ENCODE assay signal across 27 cellular contexts in the genomic region with DNA sequence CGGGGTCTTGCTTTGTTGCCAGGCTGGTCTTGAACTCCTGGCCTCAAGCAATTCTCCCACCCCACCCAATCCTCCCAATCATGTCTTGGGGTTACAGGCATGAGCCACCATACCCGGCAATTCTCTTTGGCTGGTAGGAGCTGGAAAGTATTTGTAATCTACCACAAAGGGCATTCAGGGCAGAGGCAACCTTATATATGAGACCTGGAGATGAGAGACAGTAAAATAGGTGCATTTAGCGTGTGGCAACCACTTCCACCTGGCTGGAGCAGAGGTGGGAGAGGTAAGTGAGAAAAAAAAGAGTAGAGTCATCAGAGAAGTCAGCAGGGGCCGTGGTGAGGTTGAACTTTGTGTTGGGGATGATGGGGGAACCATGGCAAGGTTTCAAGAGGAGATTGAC. TPM values are rescaled to one million over a fixed set of nuclear protein-coding genes. Genes with fewer than 3 reads are reported as not detected.
DNase-seq lines count a peak whose midpoint lies in the region; ATAC-seq and TF ChIP-seq lines count a peak whose summit lies in the region.
"Had no signal": no experiment of that assay in that cellular context is flagged by ENCODE, and none has a peak within 500 bp of the region (broad histone marks: within the 10 kb centered on the region; RNA-seq: fewer than 3 reads in every experiment).

No MANE protein-coding gene starts in this region.

- no peak overlapping the region for H3K14ac ChIP-seq in neuronal stem cell (ENCODE audit: low read length)

- intact Hi-C loops in CD4-positive, alpha-beta memory T cell (cut with micrococcal nuclease) = no loop called here
- intact Hi-C loops in sciatic nerve (cut with DNase I) = no loop called here

- H3K79me1 ChIP-seq in neuronal stem cell (ENCODE audit: low read depth, low read length) = no peaks in the 10 kb centered on the region

- no peak for ATAC-seq in CD4-positive, CD25-positive, alpha-beta regulatory T cell (ENCODE audit: low read depth in 2 of 2)
- ATAC-seq in sciatic nerve (no peak), GM19328 (IDR thresholded peaks at IDR 0.05; ENCODE audit: unreplicated experiment) (no peak)
- ATAC-seq: gastrocnemius medialis, left colon, pancreas, PC-3, upper lobe of right lung had no signal

- DNase-seq in CD4-positive, CD25-positive, alpha-beta regulatory T cell = no peak
- DNase-seq in CD4-positive, alpha-beta memory T cell = no peak
- no peak for DNase-seq in activated naive CD8-positive, alpha-beta T cell treated with anti-CD3 and anti-CD28 coated beads for 36 hours
- DNase-seq in neuronal stem cell (ENCODE audit: low spot score) (no peak), hepatocyte (ENCODE audit: low spot score) (no peak), sciatic nerve (ENCODE audit: low spot score) (no peak)
- DNase-seq: activated CD4-positive, alpha-beta T cell treated with anti-CD3 and anti-CD28 coated beads, Interleukin-2, amount 10 ng/mL, durations not matched to agents 7 days and 5 days; central memory CD4-positive, alpha-beta T cell; gastrocnemius medialis; H9; left colon; mesenchymal stem cell; naive B cell; NCI-H1092 treated with DMSO at 0.1 percent for 48 hours; NCI-H187 treated with DMSO at 0.1 percent for 48 hours; NCI-H2171 treated with DMSO at 0.1 percent for 48 hours; NCI-H510A treated with DMSO at 0.1 percent for 48 hours; pancreas; PC-3; retina; SK-N-SH; upper lobe of right lung had no signal

- H3K27ac Mint-ChIP-seq in CD4-positive, CD25-positive, alpha-beta regulatory T cell = peak overlapping the region; percentile 52 to 88 (median 70)
- H3K27ac Mint-ChIP-seq in CD4-positive, alpha-beta memory T cell = peak overlapping the region; percentile 63 to 88 (median 75)
- H3K27ac Mint-ChIP-seq in activated naive CD8-positive, alpha-beta T cell treated with anti-CD3 and anti-CD28 coated beads for 36 hours = peak overlapping the region; percentile 7
- H3K27ac Mint-ChIP-seq: activated CD4-positive, alpha-beta T cell treated with anti-CD3 and anti-CD28 coated beads, Interleukin-2, amount 10 ng/mL, durations not matched to agents 7 days and 5 days; dendritic cell treated with granulocyte-macrophage colony-stimulating factor and Interleukin-4, amounts not matched to agents 40 ng/mL and 50 ng/mL, for 4 days; H9; T-helper 2 cell treated with Interferon-gamma antibody and Interleukin-4, amounts not matched to agents 5 μg/mL and 100 μg/mL, for 36 hours had no signal

- no peak overlapping the region for H4K91ac ChIP-seq in neuronal stem cell (ENCODE audit: low read depth, low read length, poor library complexity)

- H3K4ac ChIP-seq in neuronal stem cell (ENCODE audit: low read length) = no peak overlapping the region

- H2BK5ac ChIP-seq in neuronal stem cell (ENCODE audit: low read length) = no peak overlapping the region

- no peak overlapping the region for H3K4me3 ChIP-seq in CD4-positive, CD25-positive, alpha-beta regulatory T cell (ENCODE audit: low read depth, low read length)
- H3K4me3 ChIP-seq in CD4-positive, alpha-beta memory T cell (ENCODE audit: low read length in 2 of 2) = no peak overlapping the region
- no peak overlapping the region for H3K4me3 ChIP-seq in neuronal stem cell (ENCODE audit: low read length in 2 of 2)
- H3K4me3 ChIP-seq in hepatocyte = no peak overlapping the region
- H3K4me3 ChIP-seq: gastrocnemius medialis, pancreas, suprapubic skin, upper lobe of right lung had no signal

- H3K27ac ChIP-seq in CD4-positive, CD25-positive, alpha-beta regulatory T cell (ENCODE audit: insufficient read depth, low read length, poor library complexity, severe bottlenecking) = no peak overlapping the region
- H3K27ac ChIP-seq in CD4-positive, alpha-beta memory T cell (ENCODE audit: low read depth, low read length) = no peak overlapping the region
- H3K27ac ChIP-seq in neuronal stem cell (replicated peaks; ENCODE audit: low read length) = no peak overlapping the region
- H3K27ac ChIP-seq in hepatocyte = no peak overlapping the region
- H3K27ac ChIP-seq: C4-2B, gastrocnemius medialis, pancreas, suprapubic skin, upper lobe of right lung had no signal

- no peaks in the 10 kb centered on the region for H3K27me3 ChIP-seq in CD4-positive, CD25-positive, alpha-beta regulatory T cell (ENCODE audit: control insufficient read depth, insufficient read depth, low read length)
- no peaks in the 10 kb centered on the region for H3K27me3 ChIP-seq in CD4-positive, alpha-beta memory T cell (ENCODE audit: insufficient read depth, low read length)
- no peaks in the 10 kb centered on the region for H3K27me3 ChIP-seq in neuronal stem cell (ENCODE audit: control insufficient read depth in 3 of 3, insufficient read depth in 3 of 3, low read depth in 1 of 3, low read length in 3 of 3)
- no peaks in the 10 kb centered on the region for H3K27me3 ChIP-seq in hepatocyte
- H3K27me3 ChIP-seq: gastrocnemius medialis, pancreas, suprapubic skin, upper lobe of right lung had no signal

- H3K9me3 ChIP-seq in CD4-positive, CD25-positive, alpha-beta regulatory T cell (ENCODE audit: control insufficient read depth in 2 of 2, low read length in 2 of 2) = no peaks in the 10 kb centered on the region
- no peaks in the 10 kb centered on the region for H3K9me3 ChIP-seq in CD4-positive, alpha-beta memory T cell (ENCODE audit: control insufficient read depth in 1 of 2, low read length in 2 of 2)
- peaks cover 0 to 2% of the 10 kb centered on the region in 2 donors for H3K9me3 ChIP-seq in neuronal stem cell (replicated peaks in 1 of 2; ENCODE audit: control insufficient read depth in 2 of 2, insufficient read depth in 1 of 2, low read depth in 1 of 2, low read length in 2 of 2)
- H3K9me3 ChIP-seq in hepatocyte (ENCODE audit: low read depth) = no peaks in the 10 kb centered on the region
- H3K9me3 ChIP-seq: gastrocnemius medialis, pancreas, SK-N-SH, suprapubic skin, upper lobe of right lung had no signal

- H3K79me2 ChIP-seq in hepatocyte = no peaks in the 10 kb centered on the region

- H4K20me1 ChIP-seq in hepatocyte (ENCODE audit: insufficient read depth, poor library complexity, severe bottlenecking) = no peaks in the 10 kb centered on the region

- peaks cover 27% of the 10 kb centered on the region for H3K4me1 ChIP-seq in CD4-positive, CD25-positive, alpha-beta regulatory T cell (ENCODE audit: control insufficient read depth, insufficient read depth, low read length, poor library complexity, severe bottlenecking)
- peaks cover 48% of the 10 kb centered on the region for H3K4me1 ChIP-seq in CD4-positive, alpha-beta memory T cell (ENCODE audit: insufficient read depth, low read length)
- H3K4me1 ChIP-seq in neuronal stem cell (ENCODE audit: control insufficient read depth in 2 of 2, insufficient read depth in 1 of 2, low read depth in 1 of 2, low read length in 2 of 2) (no peaks in the 10 kb centered on the region), hepatocyte (ENCODE audit: insufficient read depth) (no peaks in the 10 kb centered on the region)
- H3K4me1 ChIP-seq: gastrocnemius medialis, pancreas, suprapubic skin, upper lobe of right lung had no signal

- H3K4me1 Mint-ChIP-seq in CD4-positive, CD25-positive, alpha-beta regulatory T cell = peaks cover 30 to 68% (median 49%) of the 10 kb centered on the region in 4 donors
- peaks cover 41 to 82% (median 54%) of the 10 kb centered on the region in 4 donors for H3K4me1 Mint-ChIP-seq in CD4-positive, alpha-beta memory T cell
- H3K4me1 Mint-ChIP-seq in activated naive CD8-positive, alpha-beta T cell treated with anti-CD3 and anti-CD28 coated beads for 36 hours = peaks cover 55% of the 10 kb centered on the region
- H3K4me1 Mint-ChIP-seq: H9 had no signal

- H3K36me3 Mint-ChIP-seq in CD4-positive, CD25-positive, alpha-beta regulatory T cell = peaks cover 30% of the 10 kb centered on the region
- peaks cover 23 to 28% of the 10 kb centered on the region in 2 donors for H3K36me3 Mint-ChIP-seq in CD4-positive, alpha-beta memory T cell
- peaks cover 52% of the 10 kb centered on the region for H3K36me3 Mint-ChIP-seq in activated naive CD8-positive, alpha-beta T cell treated with anti-CD3 and anti-CD28 coated beads for 36 hours

- H3K23ac ChIP-seq in neuronal stem cell (ENCODE audit: low read depth, low read length, poor library complexity) = no peak overlapping the region

- no peak overlapping the region for H2AFZ ChIP-seq in neuronal stem cell (ENCODE audit: low read length)
- H2AFZ ChIP-seq in hepatocyte = no peak overlapping the region

- H3K4me3 Mint-ChIP-seq in CD4-positive, CD25-positive, alpha-beta regulatory T cell = no peak overlapping the region
- peak overlapping the region in 3 of 8 donors; percentile 1 to 37 (median 20) for H3K4me3 Mint-ChIP-seq in CD4-positive, alpha-beta memory T cell
- no peak overlapping the region for H3K4me3 Mint-ChIP-seq in activated naive CD8-positive, alpha-beta T cell treated with anti-CD3 and anti-CD28 coated beads for 36 hours
- H3K4me3 Mint-ChIP-seq: activated CD4-positive, alpha-beta T cell treated with anti-CD3 and anti-CD28 coated beads, Interleukin-2, amount 10 ng/mL, durations not matched to agents 7 days and 5 days; dendritic cell treated with granulocyte-macrophage colony-stimulating factor and Interleukin-4, amounts not matched to agents 40 ng/mL and 50 ng/mL, for 4 days; H9; T-helper 2 cell treated with Interferon-gamma antibody and Interleukin-4, amounts not matched to agents 5 μg/mL and 100 μg/mL, for 36 hours had no signal

- H3K18ac ChIP-seq in neuronal stem cell (ENCODE audit: low read length) = peak overlapping the region; percentile 64

- H2AK5ac ChIP-seq in neuronal stem cell (ENCODE audit: low read depth, low read length) = no peak overlapping the region

- H3K9me2 ChIP-seq in hepatocyte (replicated peaks; ENCODE audit: insufficient read depth) = no peaks in the 10 kb centered on the region
- H3K9me2 ChIP-seq: SK-N-SH had no signal

- WGBS in neuronal stem cell (ENCODE audit: extremely low coverage in 2 of 2, insufficient read length in 2 of 2, insufficient replicate concordance in 1 of 2), 2 donors = no CpG with 5 or more reads among the region's 4 CpGs
- WGBS in hepatocyte (ENCODE audit: low lambda C conversion rate, missing lambda C conversion rate) = 66% methylated on average over 4 of the region's 4 CpGs

- CTCF ChIA-PET in CD4-positive, alpha-beta memory T cell (lab: Charles Lee; ENCODE audit: partially characterized antibody) = interaction anchor here (0.8 to 1.8 kb wide), 5 partner anchors 9 to 71 kb away, joined by 3 to 8 read pairs (median 4); a partner anchor contains a TSS

- H3K36me3 ChIP-seq in CD4-positive, CD25-positive, alpha-beta regulatory T cell (ENCODE audit: control insufficient read depth, insufficient read depth, low read length) = peaks cover 16% of the 10 kb centered on the region
- H3K36me3 ChIP-seq in CD4-positive, alpha-beta memory T cell (ENCODE audit: insufficient read depth, low read length) = no peaks in the 10 kb centered on the region
- H3K36me3 ChIP-seq in neuronal stem cell (replicated peaks in 1 of 2; ENCODE audit: control insufficient read depth in 2 of 2, insufficient read depth in 2 of 2, low read length in 2 of 2) (no peaks in the 10 kb centered on the region), hepatocyte (replicated peaks; ENCODE audit: insufficient read depth, low read depth) (no peaks in the 10 kb centered on the region)
- H3K36me3 ChIP-seq: gastrocnemius medialis, pancreas, suprapubic skin, upper lobe of right lung had no signal

- POLR2A ChIA-PET in CD4-positive, alpha-beta memory T cell (lab: Charles Lee; ENCODE audit: partially characterized antibody) = interaction anchor here (1.1 to 1.5 kb wide), 2 partner anchors 31 to 37 kb away, joined by 3 to 4 read pairs; a partner anchor contains a TSS

- H3K27me3 Mint-ChIP-seq in CD4-positive, CD25-positive, alpha-beta regulatory T cell = no peaks in the 10 kb centered on the region
- H3K27me3 Mint-ChIP-seq in CD4-positive, alpha-beta memory T cell = no peaks in the 10 kb centered on the region
- H3K27me3 Mint-ChIP-seq in activated naive CD8-positive, alpha-beta T cell treated with anti-CD3 and anti-CD28 coated beads for 36 hours = no peaks in the 10 kb centered on the region
- H3K27me3 Mint-ChIP-seq: activated CD4-positive, alpha-beta T cell treated with anti-CD3 and anti-CD28 coated beads, Interleukin-2, amount 10 ng/mL, durations not matched to agents 7 days and 5 days; dendritic cell treated with granulocyte-macrophage colony-stimulating factor and Interleukin-4, amounts not matched to agents 40 ng/mL and 50 ng/mL, for 4 days; naive B cell had no signal

- H3K9me3 Mint-ChIP-seq in CD4-positive, CD25-positive, alpha-beta regulatory T cell = peaks cover 0 to 4% (median 0%) of the 10 kb centered on the region in 7 donors
- peaks cover 0 to 2% (median 0%) of the 10 kb centered on the region in 8 donors for H3K9me3 Mint-ChIP-seq in CD4-positive, alpha-beta memory T cell
- H3K9me3 Mint-ChIP-seq in activated naive CD8-positive, alpha-beta T cell treated with anti-CD3 and anti-CD28 coated beads for 36 hours = peaks cover 14% of the 10 kb centered on the region
- H3K9me3 Mint-ChIP-seq: dendritic cell treated with granulocyte-macrophage colony-stimulating factor and Interleukin-4, amounts not matched to agents 40 ng/mL and 50 ng/mL, for 4 days; naive B cell had no signal

- no peak overlapping the region for H2BK15ac ChIP-seq in neuronal stem cell (ENCODE audit: low read length)

- no peak for TF ChIP-seq CTCF in hepatocyte (IDR thresholded peaks at IDR 0.05; ENCODE audit: poor library complexity)

- H3K4me2 ChIP-seq in neuronal stem cell (ENCODE audit: insufficient read depth, low read length, poor library complexity, severe bottlenecking) (no peak overlapping the region), hepatocyte (no peak overlapping the region)
- H3K4me2 ChIP-seq: SK-N-SH had no signal

- H2BK12ac ChIP-seq in neuronal stem cell (ENCODE audit: low read length) = no peak overlapping the region

- H2BK120ac ChIP-seq in neuronal stem cell (ENCODE audit: low read depth, low read length) = no peak overlapping the region

- no peak overlapping the region for H4K8ac ChIP-seq in neuronal stem cell (ENCODE audit: low read depth, low read length)

- no peak overlapping the region for H3K9ac ChIP-seq in neuronal stem cell (ENCODE audit: low read depth, low read length, poor library complexity)
- H3K9ac ChIP-seq: SK-N-SH had no signal

RNA-seq across cellular contexts. Expression of a gene that starts 36.8 kb away (rescaled TPM):
- 117 TPM for total RNA-seq in CD4-positive, CD25-positive, alpha-beta regulatory T cell
- polyA plus RNA-seq in CD4-positive, CD25-positive, alpha-beta regulatory T cell = 10 to 100 TPM; 14.8 to 24.2 (median 21.8) TPM
- 10 to 100 TPM; 82.5 to 87.6 TPM for total RNA-seq in CD4-positive, alpha-beta memory T cell
- 10 to 100 TPM; 16.0 to 23.9 TPM for polyA plus RNA-seq in CD4-positive, alpha-beta memory T cell
- 10 to 100 TPM; 65.2 to 65.7 TPM for total RNA-seq in activated naive CD8-positive, alpha-beta T cell treated with anti-CD3 and anti-CD28 coated beads for 36 hours
- polyA plus RNA-seq in neuronal stem cell (2013, experiment 1 of 2) = 0.06 TPM
- polyA plus RNA-seq in neuronal stem cell (2013, experiment 2 of 2) = 0.04 TPM
- total RNA-seq in hepatocyte (0.23 and 0.32 TPM in 2 replicates), sciatic nerve (12.7 TPM)
- not detected in 2 replicates for polyA plus RNA-seq in hepatocyte

RNA-seq across cellular contexts. Expression of a gene that starts 42.0 kb away (rescaled TPM):
- 46.2 TPM for total RNA-seq in CD4-positive, CD25-positive, alpha-beta regulatory T cell
- polyA plus RNA-seq in CD4-positive, CD25-positive, alpha-beta regulatory T cell = 10 to 100 TPM; 19.5 to 26.5 (median 22.1) TPM
- 10 to 100 TPM; 59.3 to 64.3 TPM for total RNA-seq in CD4-positive, alpha-beta memory T cell
- polyA plus RNA-seq in CD4-positive, alpha-beta memory T cell = 10 to 100 TPM; 26.9 to 37.9 TPM
- total RNA-seq in activated naive CD8-positive, alpha-beta T cell treated with anti-CD3 and anti-CD28 coated beads for 36 hours = 10 to 100 TPM; 25.7 to 26.1 TPM
- 0.18 TPM for polyA plus RNA-seq in neuronal stem cell (2013, experiment 1 of 2)
- 0.14 TPM for polyA plus RNA-seq in neuronal stem cell (2013, experiment 2 of 2)
- total RNA-seq in hepatocyte (14.8 and 18.9 TPM in 2 replicates), sciatic nerve (0.45 TPM)
- 19.6 and 26.0 TPM in 2 replicates for polyA plus RNA-seq in hepatocyte
- total RNA-seq: gastrocnemius medialis had no signal

Comparison
In these comparisons a context has a peak if more than half of its experiments do, and no peak if none do; other contexts are left out.
1. H3K27ac Mint-ChIP-seq: peak in every context shown above with its lines; median percentile 75 in CD4-positive, alpha-beta memory T cell; 70 in CD4-positive, CD25-positive, alpha-beta regulatory T cell; 7 in activated naive CD8-positive, alpha-beta T cell treated with anti-CD3 and anti-CD28 coated beads for 36 hours.
2. RNA of a gene that starts 36.8 kb away (total RNA-seq): 117 TPM in CD4-positive, CD25-positive, alpha-beta regulatory T cell (single experiment), 82.5 to 87.6 TPM in CD4-positive, alpha-beta memory T cell, 65.2 to 65.7 TPM in activated naive CD8-positive, alpha-beta T cell treated with anti-CD3 and anti-CD28 coated beads for 36 hours and 12.7 TPM in sciatic nerve (single experiment); 0.23 to 0.32 TPM in hepatocyte; every median in the first group is over 10 times any median in the second.
3. RNA of a gene that starts 42.0 kb away (total RNA-seq): 59.3 to 64.3 TPM in CD4-positive, alpha-beta memory T cell, 46.2 TPM in CD4-positive, CD25-positive, alpha-beta regulatory T cell (single experiment), 25.7 to 26.1 TPM in activated naive CD8-positive, alpha-beta T cell treated with anti-CD3 and anti-CD28 coated beads for 36 hours and 14.8 to 18.9 TPM in hepatocyte; 0.45 TPM in sciatic nerve (single experiment); every median in the first group is over 10 times any median in the second.